Comparison of ENCODE assay signal across 21 cellular contexts in genomic region chr4:55127521-55127920, GRCh38. TPM values are rescaled to one million over a fixed set of nuclear protein-coding genes. Genes with fewer than 3 reads are reported as not detected.
"Had no signal": no experiment of that assay in that cellular context is flagged by ENCODE, and none has a peak within 500 bp of the region (broad histone marks: within the 10 kb centered on the region; RNA-seq: fewer than 3 reads in every experiment).

No MANE protein-coding gene starts in this region.

- H3K4me3 Mint-ChIP-seq: activated naive CD4-positive, alpha-beta T cell treated with anti-CD3 and anti-CD28 coated beads, Interleukin-2, amount 50 U/mL, for 24 hours; natural killer cell treated with Interleukin-12 subunit alpha and Interleukin-12 subunit beta and Interleukin-15 and Interleukin-18, amount 100 ng/mL, for 72 hours; stimulated activated memory B cell treated with anti-CD40 and anti-IgM and Interleukin-4, amounts not matched to agents 10 μg/mL and 1 μg/mL and 100 μg/mL, for 72 hours had no signal

- H3K9ac ChIP-seq: parathyroid adenoma had no signal

- H3K4me1 ChIP-seq: colonic mucosa, parathyroid adenoma, testis had no signal

- H3K79me2 ChIP-seq: parathyroid adenoma had no signal

- H3K27me3 ChIP-seq: testis had no signal

- H3K27ac ChIP-seq: colonic mucosa, lower lobe of right lung, parathyroid adenoma, sigmoid colon, spleen, testis had no signal

- H3K36me3 ChIP-seq: colonic mucosa, lower lobe of right lung, sigmoid colon, spleen had no signal

- ATAC-seq: lower lobe of right lung; natural killer cell treated with Interleukin-12 subunit alpha and Interleukin-12 subunit beta and Interleukin-15 and Interleukin-18, amount 100 ng/mL, for 72 hours; stimulated activated memory B cell treated with anti-CD40 and anti-IgM and Interleukin-4, amounts not matched to agents 10 μg/mL and 1 μg/mL and 100 μg/mL, for 72 hours had no signal

- H3K9me3 ChIP-seq: colonic mucosa, lower lobe of right lung, sigmoid colon, testis had no signal

- H3K27ac Mint-ChIP-seq: activated naive CD4-positive, alpha-beta T cell treated with anti-CD3 and anti-CD28 coated beads, Interleukin-2, amount 50 U/mL, for 24 hours; mesothelial cell of epicardium; natural killer cell treated with Interleukin-12 subunit alpha and Interleukin-12 subunit beta and Interleukin-15 and Interleukin-18, amount 100 ng/mL, for 72 hours; stimulated activated memory B cell treated with anti-CD40 and anti-IgM and Interleukin-4, amounts not matched to agents 10 μg/mL and 1 μg/mL and 100 μg/mL, for 72 hours; type B pancreatic cell had no signal

- FAIRE-seq: keratinocyte had no signal

- H2AFZ ChIP-seq: parathyroid adenoma had no signal

- H3K4me1 Mint-ChIP-seq: stimulated activated memory B cell treated with anti-CD40 and anti-IgM and Interleukin-4, amounts not matched to agents 10 μg/mL and 1 μg/mL and 100 μg/mL, for 72 hours had no signal

- H3K9me3 Mint-ChIP-seq: stimulated activated memory B cell treated with anti-CD40 and anti-IgM and Interleukin-4, amounts not matched to agents 10 μg/mL and 1 μg/mL and 100 μg/mL, for 72 hours; type B pancreatic cell had no signal

- DNase-seq: activated CD4-positive, alpha-beta T cell treated with anti-CD3 and anti-CD28 coated beads, Interleukin-2, amount 50 U/mL, for 4 hours; activated gamma-delta T cell; caudate nucleus; colonic mucosa; foreskin melanocyte; hypothalamus; lower lobe of right lung; sigmoid colon; spleen; stimulated activated CD4-positive, alpha-beta T cell treated with anti-CD3 and anti-CD28 coated beads, Interleukin-4, amount 100 ng/mL, for 4 hours; T-helper 1 cell; T-helper 9 cell; testis had no signal

- H3K4me3 ChIP-seq: colonic mucosa, lower lobe of right lung, sigmoid colon, spleen, testis had no signal

- H3K36me3 Mint-ChIP-seq: activated naive CD4-positive, alpha-beta T cell treated with anti-CD3 and anti-CD28 coated beads, Interleukin-2, amount 50 U/mL, for 24 hours; natural killer cell treated with Interleukin-12 subunit alpha and Interleukin-12 subunit beta and Interleukin-15 and Interleukin-18, amount 100 ng/mL, for 72 hours; stimulated activated memory B cell treated with anti-CD40 and anti-IgM and Interleukin-4, amounts not matched to agents 10 μg/mL and 1 μg/mL and 100 μg/mL, for 72 hours; type B pancreatic cell had no signal

RNA-seq across cellular contexts. Expression of gene KDR, which starts 2.1 kb away (rescaled TPM):
- total RNA-seq: fibroblast of lung; natural killer cell treated with Interleukin-12 subunit alpha and Interleukin-12 subunit beta and Interleukin-15 and Interleukin-18, amount 100 ng/mL, for 72 hours had no signal
- polyA plus RNA-seq: keratinocyte had no signal
